In genomic region chr11:66546966-66547661, GRCh38 we compare ENCODE assay signal across 9 cellular contexts. TPM values are rescaled to one million over a fixed set of nuclear protein-coding genes. Genes with fewer than 3 reads are reported as not detected.
DNase-seq lines count a peak whose midpoint lies in the region; ATAC-seq and TF ChIP-seq lines count a peak whose summit lies in the region.
"Had no signal": no experiment of that assay in that cellular context is flagged by ENCODE, and none has a peak within 500 bp of the region (broad histone marks: within the 10 kb centered on the region; RNA-seq: fewer than 3 reads in every experiment).

No MANE protein-coding gene starts in this region.

- no peak for ATAC-seq in right cardiac atrium
- ATAC-seq in stimulated activated naive B cell treated with anti-CD40 and anti-IgM and Interleukin-4, amounts not matched to agents 10 μg/mL and 1 μg/mL and 100 μg/mL, for 72 hours (replicated peaks): no peak
- no peak for ATAC-seq in GM21528 (IDR thresholded peaks at IDR 0.05; ENCODE audit: low FRiP score, unreplicated experiment)

- TF ChIP-seq POLR2A in Peyer's patch (IDR thresholded peaks at IDR 0.05): no peak

- peaks cover 0 to 13% (median 0%) of the 10 kb centered on the region in 3 donors for H3K36me3 ChIP-seq in Peyer's patch

- no peak overlapping the region for H3K27ac Mint-ChIP-seq in activated CD4-positive, alpha-beta T cell treated with anti-CD3 and anti-CD28 coated beads, Interleukin-2, amount 10 ng/mL, durations not matched to agents 7 days and 5 days
- H3K27ac Mint-ChIP-seq in stimulated activated naive B cell treated with anti-CD40 and anti-IgM and Interleukin-4, amounts not matched to agents 10 μg/mL and 1 μg/mL and 100 μg/mL, for 72 hours: no peak overlapping the region

- no peak for DNase-seq in activated CD4-positive, alpha-beta T cell treated with anti-CD3 and anti-CD28 coated beads, Interleukin-2, amount 10 ng/mL, durations not matched to agents 7 days and 5 days
- no peak for DNase-seq in activated CD4-positive, alpha-beta T cell treated with anti-CD3 and anti-CD28 coated beads for 1 hour
- DNase-seq in Peyer's patch (no peak), right cardiac atrium (peak in 1 of 3 donors; percentile 52), mesenteric fat pad (ENCODE audit: low spot score) (no peak)
- no peak for DNase-seq in stimulated activated naive B cell treated with anti-CD40 and anti-IgM and Interleukin-4, amounts not matched to agents 10 μg/mL and 1 μg/mL and 100 μg/mL, for 72 hours
- no peak for DNase-seq in stimulated activated naive CD4-positive, alpha-beta T cell (lab: John Stamatoyannopoulos, UW)
- DNase-seq: NCI-H446 had no signal

- TF ChIP-seq CTCF in Peyer's patch (IDR thresholded peaks at IDR 0.05): no peak

- intact Hi-C loops in right cardiac atrium (cut with DNase I): no loop called here

- H3K4me1 Mint-ChIP-seq in activated CD4-positive, alpha-beta T cell treated with anti-CD3 and anti-CD28 coated beads, Interleukin-2, amount 10 ng/mL, durations not matched to agents 7 days and 5 days: peaks cover 27% of the 10 kb centered on the region
- peaks cover 24 to 35% of the 10 kb centered on the region in 2 donors for H3K4me1 Mint-ChIP-seq in stimulated activated naive B cell treated with anti-CD40 and anti-IgM and Interleukin-4, amounts not matched to agents 10 μg/mL and 1 μg/mL and 100 μg/mL, for 72 hours

- WGBS in right cardiac atrium: 24% methylated on average over 18 of the region's 18 CpGs

- H3K27ac ChIP-seq in Peyer's patch (peak overlapping the region in 1 of 4 donors; percentile 88), right cardiac atrium (ENCODE audit: low read length) (no peak overlapping the region)

- POLR2A ChIA-PET in activated CD4-positive, alpha-beta T cell treated with anti-CD3 and anti-CD28 coated beads, Interleukin-2, amount 10 ng/mL, durations not matched to agents 7 days and 5 days (lab: Charles Lee): interaction anchor here (1.1 kb wide), 1 partner anchor 12 kb away, joined by 4 read pairs; no protein-coding TSS in a partner anchor

- H3K4me3 ChIP-seq in Peyer's patch: peak overlapping the region; percentile 67 to 93 (median 86)
- peak overlapping the region; percentile 53 for H3K4me3 ChIP-seq in right cardiac atrium (ENCODE audit: low read length)

- peaks cover 4% of the 10 kb centered on the region for H3K36me3 Mint-ChIP-seq in activated CD4-positive, alpha-beta T cell treated with anti-CD3 and anti-CD28 coated beads, Interleukin-2, amount 10 ng/mL, durations not matched to agents 7 days and 5 days (ENCODE audit: low read depth)
- peaks cover 8 to 14% of the 10 kb centered on the region in 2 donors for H3K36me3 Mint-ChIP-seq in stimulated activated naive B cell treated with anti-CD40 and anti-IgM and Interleukin-4, amounts not matched to agents 10 μg/mL and 1 μg/mL and 100 μg/mL, for 72 hours

- peak overlapping the region; percentile 77 for H3K4me3 Mint-ChIP-seq in activated CD4-positive, alpha-beta T cell treated with anti-CD3 and anti-CD28 coated beads, Interleukin-2, amount 10 ng/mL, durations not matched to agents 7 days and 5 days
- peak overlapping the region; percentile 79 to 86 for H3K4me3 Mint-ChIP-seq in stimulated activated naive B cell treated with anti-CD40 and anti-IgM and Interleukin-4, amounts not matched to agents 10 μg/mL and 1 μg/mL and 100 μg/mL, for 72 hours

- H3K27me3 ChIP-seq in Peyer's patch: no peaks in the 10 kb centered on the region
- H3K27me3 ChIP-seq in right cardiac atrium (ENCODE audit: control insufficient read depth, insufficient read depth): no peaks in the 10 kb centered on the region

- H3K9me3 ChIP-seq in Peyer's patch: no peaks in the 10 kb centered on the region
- no peaks in the 10 kb centered on the region for H3K9me3 ChIP-seq in right cardiac atrium (ENCODE audit: control insufficient read depth, low read length)

- H3K27me3 Mint-ChIP-seq in activated CD4-positive, alpha-beta T cell treated with anti-CD3 and anti-CD28 coated beads, Interleukin-2, amount 10 ng/mL, durations not matched to agents 7 days and 5 days: peaks cover 15% of the 10 kb centered on the region
- no peaks in the 10 kb centered on the region for H3K27me3 Mint-ChIP-seq in stimulated activated naive B cell treated with anti-CD40 and anti-IgM and Interleukin-4, amounts not matched to agents 10 μg/mL and 1 μg/mL and 100 μg/mL, for 72 hours

- CTCF ChIA-PET in activated CD4-positive, alpha-beta T cell treated with anti-CD3 and anti-CD28 coated beads, Interleukin-2, amount 10 ng/mL, durations not matched to agents 7 days and 5 days (lab: Charles Lee): interaction anchor here (0.9 to 2.1 kb wide), 5 partner anchors 8 to 132 kb away, joined by 3 to 11 read pairs (median 3); no protein-coding TSS in a partner anchor

- no peaks in the 10 kb centered on the region for H3K9me3 Mint-ChIP-seq in activated CD4-positive, alpha-beta T cell treated with anti-CD3 and anti-CD28 coated beads, Interleukin-2, amount 10 ng/mL, durations not matched to agents 7 days and 5 days
- no peaks in the 10 kb centered on the region for H3K9me3 Mint-ChIP-seq in stimulated activated naive B cell treated with anti-CD40 and anti-IgM and Interleukin-4, amounts not matched to agents 10 μg/mL and 1 μg/mL and 100 μg/mL, for 72 hours

- H3K4me1 ChIP-seq in Peyer's patch (peaks cover 0 to 30% (median 4%) of the 10 kb centered on the region in 4 donors), right cardiac atrium (ENCODE audit: control insufficient read depth, insufficient read depth, low read length) (no peaks in the 10 kb centered on the region)

RNA-seq across cellular contexts. Expression of gene ACTN3, which starts 0.4 kb away (rescaled TPM):
- under 1 TPM in 1 of 2 experiments, not detected in 1; 0.23 TPM for total RNA-seq in activated CD4-positive, alpha-beta T cell treated with anti-CD3 and anti-CD28 coated beads, Interleukin-2, amount 10 ng/mL, durations not matched to agents 7 days and 5 days
- total RNA-seq in Peyer's patch (not detected), right cardiac atrium (under 1 TPM in 1 of 4 donors, not detected in 3; 0.09 TPM), mesenteric fat pad (0.10 TPM)
- 0.05 TPM for polyA plus RNA-seq in right cardiac atrium

RNA-seq across cellular contexts. Expression of gene ZDHHC24, which starts 1.3 kb away (rescaled TPM):
- total RNA-seq in activated CD4-positive, alpha-beta T cell treated with anti-CD3 and anti-CD28 coated beads, Interleukin-2, amount 10 ng/mL, durations not matched to agents 7 days and 5 days: 10 to 100 TPM; 16.8 to 16.9 TPM
- total RNA-seq in Peyer's patch (10 to 100 TPM in 3 of 4 donors, 1 to 10 TPM in 1; 9.1 to 29.3 (median 15.3) TPM), right cardiac atrium (1 to 10 TPM; 6.6 to 7.8 (median 7.5) TPM), mesenteric fat pad (14.1 TPM)
- 6.3 TPM for polyA plus RNA-seq in right cardiac atrium

RNA-seq across cellular contexts. Expression of gene CTSF, which starts 21.3 kb away (rescaled TPM):
- 1 to 10 TPM; 3.5 to 3.9 TPM for total RNA-seq in activated CD4-positive, alpha-beta T cell treated with anti-CD3 and anti-CD28 coated beads, Interleukin-2, amount 10 ng/mL, durations not matched to agents 7 days and 5 days
- total RNA-seq in Peyer's patch (10 to 100 TPM in 3 of 4 donors, 1 to 10 TPM in 1; 5.4 to 24.3 (median 21.8) TPM), right cardiac atrium (100 to 1,000 TPM in 2 of 4 donors, 10 to 100 TPM in 2; 85.5 to 136 (median 95.2) TPM), mesenteric fat pad (44.2 TPM)
- polyA plus RNA-seq in right cardiac atrium: 56.0 TPM

RNA-seq across cellular contexts. Expression of gene BBS1, which starts 36.7 kb away (rescaled TPM):
- total RNA-seq in activated CD4-positive, alpha-beta T cell treated with anti-CD3 and anti-CD28 coated beads, Interleukin-2, amount 10 ng/mL, durations not matched to agents 7 days and 5 days: 10 to 100 TPM; 13.3 to 17.4 TPM
- total RNA-seq in Peyer's patch (100 to 1,000 TPM in 1 of 4 donors, 10 to 100 TPM in 3; 25.6 to 167 (median 73.4) TPM), right cardiac atrium (10 to 100 TPM; 19.3 to 25.2 (median 21.4) TPM), mesenteric fat pad (14.8 TPM)
- polyA plus RNA-seq in right cardiac atrium: 12.4 TPM

RNA-seq across cellular contexts. Expression of gene CCDC87, which starts 45.7 kb away (rescaled TPM):
- total RNA-seq in activated CD4-positive, alpha-beta T cell treated with anti-CD3 and anti-CD28 coated beads, Interleukin-2, amount 10 ng/mL, durations not matched to agents 7 days and 5 days: under 1 TPM in 1 of 2 experiments, not detected in 1; 0.08 TPM
- total RNA-seq in Peyer's patch (under 1 TPM in 2 of 4 donors, not detected in 2; 0.35 to 0.38 TPM), right cardiac atrium (under 1 TPM; 0.53 to 0.99 (median 0.68) TPM), mesenteric fat pad (not detected)
- polyA plus RNA-seq in right cardiac atrium: 0.43 TPM
